9 cellular contexts compared by ENCODE assay signal in genomic region chr5:65062684-65063083, GRCh38.
DNase-seq lines count a peak whose midpoint lies in the region; ATAC-seq and TF ChIP-seq lines count a peak whose summit lies in the region.
"Had no signal": no experiment of that assay in that cellular context is flagged by ENCODE, and none has a peak within 500 bp of the region (broad histone marks: within the 10 kb centered on the region; RNA-seq: fewer than 3 reads in every experiment).

No MANE protein-coding gene starts in this region.

- BruUV-seq in IMR-90 (replicated peaks; lab: Mats Ljungman, UMichigan) (no TSS peak), mammary epithelial cell (replicated peaks; lab: Mats Ljungman, UMichigan) (no TSS peak)

- no peak for TF ChIP-seq RAD21 in IMR-90 (IDR thresholded peaks at IDR 0.05; ENCODE audit: low read length)

- H3K4me2 ChIP-seq in IMR-90 (ENCODE audit: low read depth, low read length) (peak overlapping the region; percentile 38; the same call in 1 of the 2 replicates), mammary epithelial cell (ENCODE audit: insufficient read depth, low read depth, low read length) (peak overlapping the region; percentile 4)

- peak overlapping the region; percentile 80 for H2BK120ac ChIP-seq in IMR-90 (ENCODE audit: low read depth, low read length)

- H3K79me1 ChIP-seq in IMR-90 (ENCODE audit: low read depth in 1 of 2, low read length in 2 of 2), result peaks cover 0 to 13% of the 10 kb centered on the region in 2 experiments; a peak in 2 of 4 replicates

- H4K20me1 ChIP-seq in IMR-90 (ENCODE audit: insufficient read depth, low read length), result no peaks in the 10 kb centered on the region
- no peaks in the 10 kb centered on the region for H4K20me1 ChIP-seq in mammary epithelial cell (ENCODE audit: insufficient read depth, low read length)

- H2BK20ac ChIP-seq in IMR-90 (ENCODE audit: low read depth, low read length), result peak overlapping the region; percentile 93

- H3K4me3 ChIP-seq in ACC112 (ENCODE audit: low read depth, low read length), result peak overlapping the region; percentile 36; the same call in 1 of the 2 replicates
- H3K4me3 ChIP-seq in IMR-90 (ENCODE audit: insufficient read depth, low read depth, low read length), result no peak overlapping the region
- H3K4me3 ChIP-seq in mammary epithelial cell (replicated peaks in 1 of 3; ENCODE audit: insufficient read depth in 1 of 3, low read depth in 2 of 3, low read length in 3 of 3), result no peak overlapping the region

- TF ChIP-seq CTCF in IMR-90 (conservative IDR thresholded peaks at IDR 0.05; ENCODE audit: low read depth, low read length), result no peak
- TF ChIP-seq CTCF in mammary epithelial cell (conservative IDR thresholded peaks at IDR 0.05 in 1 of 2, IDR thresholded peaks at IDR 0.05 in 1 of 2; ENCODE audit: extremely low read depth in 1 of 2, insufficient read depth in 1 of 2, low read depth in 1 of 2, low read length in 2 of 2), result no peak

- H4K91ac ChIP-seq in IMR-90 (ENCODE audit: insufficient read depth, low read depth, low read length), result peak overlapping the region; percentile 88

- in situ Hi-C loops in IMR-90 (cut with MboI; ENCODE audit: low sequenced_read_pairs) (no loop called here), mammary epithelial cell (cut with MboI; ENCODE audit: low sequenced_read_pairs in 2 of 2) (no loop called here)

- POLR2A ChIA-PET in IMR-90 (lab: Charles Lee; ENCODE audit: unreplicated experiment), result no interaction called here

- CTCF ChIA-PET in IMR-90 (lab: Yijun Ruan, JAX) (interaction anchor here (0.6 kb wide), 1 partner anchor 88 kb away, joined by 3 read pairs; no protein-coding TSS in a partner anchor), mammary epithelial cell (lab: Charles Lee; ENCODE audit: low non-redundant PET) (no interaction called here)

- H3K79me2 ChIP-seq in ACC112 (ENCODE audit: control insufficient read depth, insufficient read depth, low read length, unreplicated experiment) (no peaks in the 10 kb centered on the region), mammary epithelial cell (ENCODE audit: insufficient read depth, low read length) (no peaks in the 10 kb centered on the region)

- H3K56ac ChIP-seq in IMR-90 (ENCODE audit: extremely low read depth, insufficient read depth, low read length), result peak overlapping the region; percentile 25

- peak overlapping the region; percentile 23 to 83; a peak in 3 of 4 replicates for H4K8ac ChIP-seq in IMR-90 (ENCODE audit: low read depth in 2 of 2, low read length in 2 of 2)

- H3K27ac ChIP-seq in ACC112 (ENCODE audit: low read depth, low read length), result peak overlapping the region; percentile 95
- H3K27ac ChIP-seq in IMR-90 (ENCODE audit: insufficient read depth, low read length), result peak overlapping the region; percentile 80; the same call in 1 of the 2 replicates
- H3K27ac ChIP-seq in mammary epithelial cell (ENCODE audit: insufficient read depth, low read depth, low read length), result no peak overlapping the region

- H2AK5ac ChIP-seq in IMR-90 (ENCODE audit: low read depth, low read length), result peak overlapping the region; percentile 79

- H2BK15ac ChIP-seq in IMR-90 (ENCODE audit: low read depth, low read length), result peak overlapping the region; percentile 97

- H3K4me1 ChIP-seq in ACC112 (ENCODE audit: control insufficient read depth, insufficient read depth, low read length, unreplicated experiment), result peaks cover 31% of the 10 kb centered on the region
- H3K4me1 ChIP-seq in IMR-90 (ENCODE audit: control insufficient read depth, insufficient read depth, low read length), result peaks cover 16% of the 10 kb centered on the region; the same call in 1 of the 2 replicates
- H3K4me1 ChIP-seq in mammary epithelial cell (ENCODE audit: insufficient read depth, low read length), result peaks cover 27% of the 10 kb centered on the region

- peak overlapping the region; percentile 30; the same call in 1 of the 2 replicates for H3K9ac ChIP-seq in IMR-90 (ENCODE audit: low read depth, low read length)
- H3K9ac ChIP-seq in mammary epithelial cell (ENCODE audit: insufficient read depth, low read length), result no peak overlapping the region

- intact Hi-C loops in IMR-90 (cut with micrococcal nuclease), result no loop called here
- intact Hi-C loops in mammary epithelial cell (cut with micrococcal nuclease), result no loop called here

- WGBS in IMR-90 (ENCODE audit: extremely low coverage in 2 of 2, insufficient read length in 1 of 2), 2 experiments, result no CpG with 5 or more reads among the region's 5 CpGs
- 51% methylated on average over 5 of the region's 5 CpGs for WGBS in mammary epithelial cell (ENCODE audit: low coverage, missing lambda C conversion rate)

- peak overlapping the region; percentile 9; the same call in 1 of the 2 replicates for H3K23ac ChIP-seq in IMR-90 (ENCODE audit: low read depth, low read length)

- peak overlapping the region; percentile 80 for H2AK9ac ChIP-seq in IMR-90 (replicated peaks; ENCODE audit: low read depth, low read length, poor library complexity)

- peaks cover 18% of the 10 kb centered on the region for H3K9me1 ChIP-seq in IMR-90 (ENCODE audit: insufficient read depth, low read length)

- H3K27me3 ChIP-seq in ACC112 (ENCODE audit: insufficient read depth, low read length) (no peaks in the 10 kb centered on the region), IMR-90 (ENCODE audit: control insufficient read depth, insufficient read depth, low read length) (no peaks in the 10 kb centered on the region), mammary epithelial cell (ENCODE audit: insufficient read depth, low read length) (no peaks in the 10 kb centered on the region)

- ATAC-seq in IMR-90 (ENCODE audit: low read depth), result peak; percentile 85
- ATAC-seq in HG02852 (IDR thresholded peaks at IDR 0.05; ENCODE audit: unreplicated experiment), result no peak
- no peak for ATAC-seq in HG03342 (IDR thresholded peaks at IDR 0.05; ENCODE audit: unreplicated experiment)
- ATAC-seq in stimulated activated naive CD8-positive, alpha-beta T cell treated with anti-CD3 and anti-CD28 coated beads, Interleukin-15, Interleukin-2, amounts not matched to agents 100 U/mL and 50 U/mL, for 24 hours, result no peak

- DNase-seq in IMR-90 (peak; percentile 94), mammary epithelial cell (peak; percentile 72), lung microvascular endothelial cell (ENCODE audit: low read depth in 2 of 2) (peak; percentile 29 to 88)
- no peak for DNase-seq in stimulated activated naive CD8-positive, alpha-beta T cell treated with anti-CD3 and anti-CD28 coated beads, Interleukin-15, Interleukin-2, amounts not matched to agents 100 U/mL and 50 U/mL, for 24 hours
- DNase-seq in activated CD4-positive, alpha-beta T cell treated with anti-CD3 and anti-CD28 coated beads for 4 hours, result no peak
- DNase-seq: activated CD4-positive, alpha-beta T cell treated with anti-CD3 and anti-CD28 coated beads for 1 hour had no signal

- H3K4ac ChIP-seq in IMR-90 (ENCODE audit: low read depth, low read length), result peak overlapping the region; percentile 89

- peak overlapping the region; percentile 72 for H3K14ac ChIP-seq in IMR-90 (replicated peaks; ENCODE audit: low read depth, low read length)

- H3K9me3 ChIP-seq in IMR-90 (ENCODE audit: control insufficient read depth, insufficient read depth, low read length), result no peaks in the 10 kb centered on the region
- H3K9me3 ChIP-seq in mammary epithelial cell (replicated peaks; ENCODE audit: insufficient read depth, low read length), result no peaks in the 10 kb centered on the region

- H2BK5ac ChIP-seq in IMR-90 (ENCODE audit: low read depth, low read length, poor library complexity, severe bottlenecking), result peak overlapping the region; percentile 93

- no peak for TF ChIP-seq POLR2A in IMR-90 (IDR thresholded peaks at IDR 0.05; ENCODE audit: low read depth, low read length)

- no peaks in the 10 kb centered on the region for H3K36me3 ChIP-seq in ACC112 (ENCODE audit: insufficient read depth, low read length)
- no peaks in the 10 kb centered on the region for H3K36me3 ChIP-seq in IMR-90 (ENCODE audit: control insufficient read depth, insufficient read depth, low read length)
- no peaks in the 10 kb centered on the region for H3K36me3 ChIP-seq in mammary epithelial cell (ENCODE audit: insufficient read depth, low read length)

- H2AFZ ChIP-seq in ACC112 (ENCODE audit: low read length, unreplicated experiment), result peak overlapping the region; percentile 97
- peak overlapping the region; percentile 83 for H2AFZ ChIP-seq in IMR-90 (replicated peaks; ENCODE audit: low read length, poor library complexity)
- H2AFZ ChIP-seq in mammary epithelial cell (ENCODE audit: low read depth, low read length), result peak overlapping the region; percentile 67

- H3K18ac ChIP-seq in IMR-90 (ENCODE audit: low read depth, low read length), result peak overlapping the region; percentile 85; the same call in 1 of the 2 replicates

- dilution Hi-C loops in IMR-90 (cut with HindIII; ENCODE audit: low sequenced_read_pairs, unreplicated experiment), result no loop called here
- dilution Hi-C loops in mammary epithelial cell (cut with HindIII; ENCODE audit: low sequenced_read_pairs), result no loop called here

- peak overlapping the region; percentile 73; the same call in 1 of the 2 replicates for H4K5ac ChIP-seq in IMR-90 (ENCODE audit: low read depth, low read length)

TF ChIP-seq in IMR-90, 13 proteins besides CTCF, POLR2A, EP300 and RAD21:
- TF ChIP-seq, protein P1, sequence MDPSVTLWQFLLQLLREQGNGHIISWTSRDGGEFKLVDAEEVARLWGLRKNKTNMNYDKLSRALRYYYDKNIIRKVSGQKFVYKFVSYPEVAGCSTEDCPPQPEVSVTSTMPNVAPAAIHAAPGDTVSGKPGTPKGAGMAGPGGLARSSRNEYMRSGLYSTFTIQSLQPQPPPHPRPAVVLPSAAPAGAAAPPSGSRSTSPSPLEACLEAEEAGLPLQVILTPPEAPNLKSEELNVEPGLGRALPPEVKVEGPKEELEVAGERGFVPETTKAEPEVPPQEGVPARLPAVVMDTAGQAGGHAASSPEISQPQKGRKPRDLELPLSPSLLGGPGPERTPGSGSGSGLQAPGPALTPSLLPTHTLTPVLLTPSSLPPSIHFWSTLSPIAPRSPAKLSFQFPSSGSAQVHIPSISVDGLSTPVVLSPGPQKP (IDR thresholded peaks at IDR 0.05; ENCODE audit: borderline replicate concordance, low read depth, low read length), result no peak
- peak; percentile 94 for TF ChIP-seq CEBPB (IDR thresholded peaks at IDR 0.05; ENCODE audit: low read depth, low read length)
- TF ChIP-seq RCOR1 (IDR thresholded peaks at IDR 0.05; ENCODE audit: insufficient replicate concordance, low read length), result no peak
- peak; percentile 76 for TF ChIP-seq FOS (IDR thresholded peaks at IDR 0.05; ENCODE audit: low read depth, low read length)
- peak; percentile 10; the same call in 1 of the 2 replicates for TF ChIP-seq BHLHE40 (IDR thresholded peaks at IDR 0.05; ENCODE audit: low read depth, low read length)
- TF ChIP-seq RFX5 (IDR thresholded peaks at IDR 0.05; ENCODE audit: low read depth, low read length), result no peak

Comparison
In these comparisons a context has a peak if more than half of its experiments do, and no peak if none do; other contexts are left out.
1. DNase-seq: peak in IMR-90 (single experiment), mammary epithelial cell (single experiment) and lung microvascular endothelial cell (2 of 2); none in stimulated activated naive CD8-positive, alpha-beta T cell treated with anti-CD3 and anti-CD28 coated beads, Interleukin-15, Interleukin-2, amounts not matched to agents 100 U/mL and 50 U/mL, for 24 hours (single experiment) and activated CD4-positive, alpha-beta T cell treated with anti-CD3 and anti-CD28 coated beads for 4 hours (0 of 2).
2. Peak in every context shown above with its lines, with median percentiles within 50 percentile points of each other: H2AFZ ChIP-seq.